Comparison of ENCODE assay signal across 13 cellular contexts in the genomic region with DNA sequence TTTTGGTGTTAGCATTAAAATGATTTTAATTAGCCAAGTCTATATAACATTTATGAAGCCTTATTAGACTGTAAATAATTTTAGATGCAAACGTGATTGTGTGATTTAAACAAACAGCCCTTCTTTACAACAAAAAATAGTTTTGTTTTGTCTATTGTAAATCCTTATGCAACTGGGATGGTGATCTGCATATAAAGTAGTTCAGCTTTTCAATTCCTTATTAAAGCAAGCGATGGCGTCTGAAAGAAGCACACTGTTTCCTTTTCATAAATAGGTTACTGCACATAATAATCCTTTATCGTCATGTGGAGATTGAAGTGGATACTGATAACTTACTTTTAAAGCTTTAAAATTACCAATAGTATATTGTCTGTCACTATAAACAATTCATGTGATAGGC. TPM values are rescaled to one million over a fixed set of nuclear protein-coding genes. Genes with fewer than 3 reads are reported as not detected.
"Had no signal": no experiment of that assay in that cellular context is flagged by ENCODE, and none has a peak within 500 bp of the region (broad histone marks: within the 10 kb centered on the region; RNA-seq: fewer than 3 reads in every experiment).

No MANE protein-coding gene starts in this region.

- DNase-seq: foreskin keratinocyte; mammary epithelial cell; natural killer cell; right cardiac atrium; stimulated activated CD4-positive, alpha-beta T cell treated with anti-CD3 and anti-CD28 coated beads, Interleukin-2, amount 100 ng/mL, for 48 hours; stimulated activated naive CD8-positive, alpha-beta T cell treated with anti-CD3 and anti-CD28 coated beads, Interleukin-15, Interleukin-2, amounts not matched to agents 100 U/mL and 50 U/mL, for 24 hours had no signal

- H3K9me3 Mint-ChIP-seq: central memory CD8-positive, alpha-beta T cell; dendritic cell treated with granulocyte-macrophage colony-stimulating factor and Interleukin-4, amounts not matched to agents 40 ng/mL and 50 ng/mL, for 4 days had no signal

- H3K36me3 Mint-ChIP-seq: natural killer cell had no signal

- H3K27ac Mint-ChIP-seq: dendritic cell treated with granulocyte-macrophage colony-stimulating factor and Interleukin-4, amounts not matched to agents 40 ng/mL and 50 ng/mL, for 4 days; endodermal cell; natural killer cell had no signal

- H3K4me1 Mint-ChIP-seq: central memory CD8-positive, alpha-beta T cell; natural killer cell had no signal

- H3K27ac ChIP-seq: foreskin keratinocyte, thoracic aorta had no signal

- ATAC-seq: foreskin keratinocyte; natural killer cell; right cardiac atrium; stimulated activated naive CD8-positive, alpha-beta T cell treated with anti-CD3 and anti-CD28 coated beads, Interleukin-15, Interleukin-2, amounts not matched to agents 100 U/mL and 50 U/mL, for 24 hours had no signal

- H3K4me3 Mint-ChIP-seq: central memory CD8-positive, alpha-beta T cell; dendritic cell treated with granulocyte-macrophage colony-stimulating factor and Interleukin-4, amounts not matched to agents 40 ng/mL and 50 ng/mL, for 4 days; endodermal cell; natural killer cell; neural crest cell had no signal

- H3K27me3 Mint-ChIP-seq: central memory CD8-positive, alpha-beta T cell had no signal

RNA-seq across cellular contexts. Expression of gene SLITRK2, which starts 8.8 kb away (rescaled TPM):
- polyA plus RNA-seq: endothelial cell of umbilical vein, foreskin keratinocyte, mammary epithelial cell, smooth muscle cell had no signal
